In the genomic region with DNA sequence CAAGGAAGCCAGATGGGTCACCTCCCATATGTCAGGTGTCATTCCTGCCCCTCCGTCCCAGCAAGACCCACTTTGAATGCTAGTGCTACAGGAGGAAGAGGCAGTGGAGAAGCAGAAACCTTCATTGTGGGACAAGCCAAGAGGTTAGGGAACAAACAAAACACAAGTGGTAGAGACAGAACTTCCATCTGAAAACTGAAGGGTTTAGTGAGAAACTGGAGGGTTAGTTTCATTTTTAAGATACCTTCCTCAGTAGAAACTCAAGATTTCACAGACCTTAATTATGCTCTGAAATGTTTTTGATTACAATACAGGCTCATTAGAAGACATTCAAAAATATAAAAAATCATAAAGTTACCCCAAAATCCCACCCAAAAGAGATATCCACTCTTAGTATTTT, we compare ENCODE assay signal across 11 cellular contexts. TPM values are rescaled to one million over a fixed set of nuclear protein-coding genes. Genes with fewer than 3 reads are reported as not detected.
A peak's percentile ranks its signal among the peaks of the same experiment; 100 is the strongest.
DNase-seq lines count a peak whose midpoint lies in the region; ATAC-seq and TF ChIP-seq lines count a peak whose summit lies in the region.
"Had no signal": no experiment of that assay in that cellular context is flagged by ENCODE, and none has a peak within 500 bp of the region (broad histone marks: within the 10 kb centered on the region; RNA-seq: fewer than 3 reads in every experiment).

No MANE protein-coding gene starts in this region.

- no peaks in the 10 kb centered on the region for H3K27me3 Mint-ChIP-seq in activated CD4-positive, alpha-beta T cell treated with anti-CD3 and anti-CD28 coated beads, Interleukin-2, amount 10 ng/mL, durations not matched to agents 7 days and 5 days

- peak overlapping the region; percentile 37 for H3K4me3 Mint-ChIP-seq in activated CD4-positive, alpha-beta T cell treated with anti-CD3 and anti-CD28 coated beads, Interleukin-2, amount 10 ng/mL, durations not matched to agents 7 days and 5 days

- no peaks in the 10 kb centered on the region for H3K9me3 Mint-ChIP-seq in activated CD4-positive, alpha-beta T cell treated with anti-CD3 and anti-CD28 coated beads, Interleukin-2, amount 10 ng/mL, durations not matched to agents 7 days and 5 days

- no peak for TF ChIP-seq CTCF in WI38 (IDR thresholded peaks at IDR 0.05; ENCODE audit: low read depth, low read length)

- POLR2A ChIA-PET in activated CD4-positive, alpha-beta T cell treated with anti-CD3 and anti-CD28 coated beads, Interleukin-2, amount 10 ng/mL, durations not matched to agents 7 days and 5 days (lab: Charles Lee), result no interaction called here

- H3K9ac ChIP-seq in subcutaneous abdominal adipose tissue (ENCODE audit: low read length in 5 of 5), result peak overlapping the region in 2 of 5 donors; percentile 51 to 63

- H3K4me3 ChIP-seq in WI38 (ENCODE audit: low read depth, low read length) (peak overlapping the region; percentile 3; the same call in 1 of the 2 replicates), subcutaneous abdominal adipose tissue (ENCODE audit: low read depth in 1 of 5, low read length in 5 of 5) (peak overlapping the region in 2 of 5 donors; percentile 22 to 40)
- H3K4me3 ChIP-seq: mucosa of descending colon had no signal

- H3K36me3 Mint-ChIP-seq in activated CD4-positive, alpha-beta T cell treated with anti-CD3 and anti-CD28 coated beads, Interleukin-2, amount 10 ng/mL, durations not matched to agents 7 days and 5 days (ENCODE audit: low read depth), result peaks cover 34% of the 10 kb centered on the region

- peaks cover 13% of the 10 kb centered on the region for H3K4me1 Mint-ChIP-seq in activated CD4-positive, alpha-beta T cell treated with anti-CD3 and anti-CD28 coated beads, Interleukin-2, amount 10 ng/mL, durations not matched to agents 7 days and 5 days

- no peaks in the 10 kb centered on the region for H3K9me3 ChIP-seq in subcutaneous abdominal adipose tissue (ENCODE audit: control insufficient read depth in 5 of 5, low read length in 5 of 5)
- H3K9me3 ChIP-seq: mucosa of descending colon had no signal

- DNase-seq in activated CD4-positive, alpha-beta T cell treated with anti-CD3 and anti-CD28 coated beads, Interleukin-2, amount 10 ng/mL, durations not matched to agents 7 days and 5 days, result no peak
- no peak for DNase-seq in activated CD4-positive, alpha-beta T cell treated with anti-CD3 and anti-CD28 coated beads, Interleukin-2, amount 50 U/mL, for 1 hour
- no peak for DNase-seq in H4 (ENCODE audit: low spot score)
- no peak for DNase-seq in anterior cingulate cortex (lab: John Stamatoyannopoulos, UW)
- DNase-seq: mucosa of descending colon, NCI-H2107 had no signal

- H3K27ac Mint-ChIP-seq in activated CD4-positive, alpha-beta T cell treated with anti-CD3 and anti-CD28 coated beads, Interleukin-2, amount 10 ng/mL, durations not matched to agents 7 days and 5 days, result peak overlapping the region; percentile 67

- H3K36me3 ChIP-seq in subcutaneous abdominal adipose tissue (ENCODE audit: control insufficient read depth in 5 of 5, insufficient read depth in 5 of 5, low read length in 5 of 5), result peaks cover 0 to 6% (median 0%) of the 10 kb centered on the region in 5 donors

- CTCF ChIA-PET in activated CD4-positive, alpha-beta T cell treated with anti-CD3 and anti-CD28 coated beads, Interleukin-2, amount 10 ng/mL, durations not matched to agents 7 days and 5 days (lab: Charles Lee), result interaction anchor here (0.9 kb wide), 1 partner anchor 9 kb away, joined by 3 read pairs; no protein-coding TSS in a partner anchor

- H3K27ac ChIP-seq in layer of hippocampus (ENCODE audit: low read depth, low read length) (peak overlapping the region; percentile 80), subcutaneous abdominal adipose tissue (ENCODE audit: low read depth, low read length) (peak overlapping the region; percentile 86)

- peaks cover 10 to 43% (median 32%) of the 10 kb centered on the region in 5 donors for H3K4me1 ChIP-seq in subcutaneous abdominal adipose tissue (ENCODE audit: control insufficient read depth in 5 of 5, insufficient read depth in 5 of 5, low read length in 5 of 5)

- no peaks in the 10 kb centered on the region for H3K27me3 ChIP-seq in layer of hippocampus (ENCODE audit: control insufficient read depth, insufficient read depth, low read length)
- H3K27me3 ChIP-seq in subcutaneous abdominal adipose tissue (ENCODE audit: control insufficient read depth in 5 of 5, insufficient read depth in 4 of 5, low read length in 5 of 5), result no peaks in the 10 kb centered on the region

- no peak for ATAC-seq in GM21423 (IDR thresholded peaks at IDR 0.05; ENCODE audit: unreplicated experiment)
- ATAC-seq: activated CD4-positive, CD25-positive, alpha-beta regulatory T cell treated with anti-CD3 and anti-CD28 coated beads, Interleukin-2, amount 50 U/mL, for 24 hours had no signal

RNA-seq across cellular contexts. Expression of gene DMAC2L, which starts 24.3 kb away (rescaled TPM):
- 10 to 100 TPM; 15.7 to 20.6 TPM for total RNA-seq in activated CD4-positive, alpha-beta T cell treated with anti-CD3 and anti-CD28 coated beads, Interleukin-2, amount 10 ng/mL, durations not matched to agents 7 days and 5 days
- 7.7 and 8.5 TPM in 2 replicates for total RNA-seq in H4 (2014; rRNA removed; shearing (Covaris generic))

RNA-seq across cellular contexts. Expression of gene L2HGDH, which starts 24.4 kb away (rescaled TPM):
- 10 to 100 TPM in 1 of 2 experiments, 1 to 10 TPM in 1; 9.6 to 12.8 TPM for total RNA-seq in activated CD4-positive, alpha-beta T cell treated with anti-CD3 and anti-CD28 coated beads, Interleukin-2, amount 10 ng/mL, durations not matched to agents 7 days and 5 days
- total RNA-seq in H4 (2014; rRNA removed; shearing (Covaris generic)), result 4.4 and 6.5 TPM in 2 replicates
